In the genomic region with DNA sequence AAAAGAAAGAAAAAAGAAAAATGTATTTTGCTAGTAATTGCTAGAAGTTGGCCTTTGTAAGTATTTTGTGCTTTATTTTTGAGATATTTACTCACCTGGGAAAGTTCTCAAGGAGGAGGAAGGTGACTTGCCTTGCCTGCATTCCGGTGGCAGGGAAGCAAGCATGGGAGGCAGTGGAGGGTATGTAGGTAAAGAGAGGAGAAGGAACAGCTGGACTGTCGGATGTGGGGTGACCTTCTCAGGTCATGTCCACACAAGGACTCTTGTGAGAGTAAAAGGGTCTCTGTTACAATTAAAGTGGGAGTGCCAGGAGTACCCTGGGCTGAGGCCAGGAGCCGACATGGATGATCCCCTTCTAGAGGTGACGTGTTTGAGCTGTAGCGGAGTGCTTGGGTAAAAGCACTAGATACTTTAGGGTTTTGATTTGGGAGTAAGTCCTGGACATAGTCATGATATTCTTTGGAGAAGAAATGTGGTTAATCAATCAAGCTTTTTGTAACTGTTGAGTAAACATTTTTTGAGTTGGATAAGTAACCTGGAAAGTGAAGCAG, we compare ENCODE assay signal across 18 cellular contexts. TPM values are rescaled to one million over a fixed set of nuclear protein-coding genes. Genes with fewer than 3 reads are reported as not detected.
DNase-seq lines count a peak whose midpoint lies in the region; ATAC-seq, FAIRE-seq and TF ChIP-seq lines count a peak whose summit lies in the region.
"Had no signal": no experiment of that assay in that cellular context is flagged by ENCODE, and none has a peak within 500 bp of the region (broad histone marks: within the 10 kb centered on the region; RNA-seq: fewer than 3 reads in every experiment).

No MANE protein-coding gene starts in this region.

- ATAC-seq in right cardiac atrium (no peak), GM21576 (IDR thresholded peaks at IDR 0.05; ENCODE audit: unreplicated experiment) (no peak), HG02938 (IDR thresholded peaks at IDR 0.05; ENCODE audit: unreplicated experiment) (no peak)
- ATAC-seq: HepG2, T-cell had no signal

- DNase-seq in cardiac muscle cell (ENCODE audit: low read depth in 1 of 2, low spot score in 1 of 2) (no peak), right cardiac atrium (no peak), H1 (ENCODE audit: low read depth in 1 of 2, low spot score in 2 of 2) (no peak), osteoblast (ENCODE audit: insufficient read length, low spot score, missing footprints) (no peak), uterus (no peak), mucosa of gallbladder (ENCODE audit: low spot score) (no peak)
- DNase-seq: activated CD4-positive, CD25-positive, alpha-beta regulatory T cell; activated effector memory CD4-positive, alpha-beta T cell treated with anti-CD3 and anti-CD28 coated beads, Interleukin-2, amount 50 U/mL, for 16 hours; NCI-H526; PC-9; stimulated activated CD4-positive, alpha-beta T cell treated with anti-CD3 and anti-CD28 coated beads, Interleukin-1b, Interleukin-23, amount 100 ng/mL, for 48 hours; T-cell had no signal

- H3K18ac ChIP-seq in H1 (ENCODE audit: extremely low read depth, low read length): no peak overlapping the region

- H3K27me3 ChIP-seq in cardiac muscle cell: no peaks in the 10 kb centered on the region
- H3K27me3 ChIP-seq in right cardiac atrium (ENCODE audit: control insufficient read depth, insufficient read depth): no peaks in the 10 kb centered on the region
- no peaks in the 10 kb centered on the region for H3K27me3 ChIP-seq in H1 (replicated peaks in 1 of 4; ENCODE audit: control insufficient read depth in 3 of 4, extremely low read depth in 1 of 4, insufficient read depth in 3 of 4, low read length in 3 of 4)
- no peaks in the 10 kb centered on the region for H3K27me3 ChIP-seq in osteoblast (ENCODE audit: insufficient read depth, low read length)
- no peaks in the 10 kb centered on the region for H3K27me3 ChIP-seq in uterus
- H3K27me3 ChIP-seq: right atrium auricular region, tibial nerve had no signal

- H2BK120ac ChIP-seq in H1 (replicated peaks; ENCODE audit: low read depth, low read length): no peak overlapping the region

- H3K4me1 ChIP-seq in cardiac muscle cell (ENCODE audit: low read depth) (peaks cover 7% of the 10 kb centered on the region), right cardiac atrium (ENCODE audit: control insufficient read depth, insufficient read depth, low read length) (peaks cover 11% of the 10 kb centered on the region), H1 (replicated peaks in 1 of 4; ENCODE audit: control insufficient read depth in 3 of 4, insufficient read depth in 4 of 4, low read length in 3 of 4) (peaks cover 0 to 6% (median under 1%) of the 10 kb centered on the region in 4 experiments; a peak in 2 of 7 replicates), osteoblast (ENCODE audit: insufficient read depth, low read length) (peaks cover 20% of the 10 kb centered on the region), uterus (peaks cover 5 to 6% of the 10 kb centered on the region in 2 donors)

- peaks cover 13% of the 10 kb centered on the region for H3K79me1 ChIP-seq in H1 (ENCODE audit: low read depth, low read length)

- 0 out of 2 replicates have a peak overlapping the region, but pooled peaks have one; percentile 44 for H2BK5ac ChIP-seq in H1 (ENCODE audit: low read depth, low read length)

- no peak overlapping the region for H2AK5ac ChIP-seq in H1 (ENCODE audit: low read depth, low read length)

- TF ChIP-seq POLR2A in H1 (IDR thresholded peaks at IDR 0.05; ENCODE audit: control extremely low read depth in 1 of 2, low read depth in 2 of 2, low read length in 2 of 2) (no peak), uterus (IDR thresholded peaks at IDR 0.05) (no peak)

- no peak overlapping the region for H3K23ac ChIP-seq in H1 (ENCODE audit: insufficient read length)

- no peak overlapping the region for H3K9ac ChIP-seq in H1 (replicated peaks in 1 of 4; ENCODE audit: extremely low read depth in 1 of 4, low read depth in 3 of 4, low read length in 3 of 4)

- H3K14ac ChIP-seq in H1 (ENCODE audit: insufficient read length): no peak overlapping the region

- H2AFZ ChIP-seq in H1 (ENCODE audit: low read length) (no peak overlapping the region), osteoblast (ENCODE audit: low read length) (no peak overlapping the region)
- H2AFZ ChIP-seq: PC-9 had no signal

- H3K23me2 ChIP-seq in H1 (ENCODE audit: low read depth, low read length): no peaks in the 10 kb centered on the region

- H3K4ac ChIP-seq in H1 (replicated peaks; ENCODE audit: insufficient read length, low read depth, low read length): no peak overlapping the region

- TF ChIP-seq RAD21 in H1 (IDR thresholded peaks at IDR 0.05 in 1 of 2, conservative IDR thresholded peaks at IDR 0.05 in 1 of 2; ENCODE audit: low read depth in 2 of 2, low read length in 2 of 2): no peak

- intact Hi-C loops in right cardiac atrium (cut with DNase I): no loop called here
- intact Hi-C loops in uterus (cut with DNase I; ENCODE audit: low total_unique reads): no loop called here

- H4K20me1 ChIP-seq in H1 (replicated peaks in 1 of 2; ENCODE audit: control insufficient read depth in 1 of 2, insufficient read depth in 2 of 2, low read length in 2 of 2) (peaks cover 5 to 13% of the 10 kb centered on the region in 2 experiments), osteoblast (ENCODE audit: insufficient read depth, low read length) (peaks cover 20% of the 10 kb centered on the region)

- no peak overlapping the region for H2BK15ac ChIP-seq in H1 (ENCODE audit: low read length)

- no peak for TF ChIP-seq EP300 in H1 (IDR thresholded peaks at IDR 0.05; ENCODE audit: borderline replicate concordance in 1 of 2, low read depth in 2 of 2, low read length in 2 of 2)

- POLR2A ChIA-PET in H1 (lab: Charles Lee; ENCODE audit: partially characterized antibody): interaction anchor here (1.9 kb wide), 1 partner anchor 24 kb away, joined by 7 read pairs; no protein-coding TSS in a partner anchor

- no peaks in the 10 kb centered on the region for H3K36me3 ChIP-seq in cardiac muscle cell
- H3K36me3 ChIP-seq in H1 (ENCODE audit: control insufficient read depth in 2 of 4, insufficient read depth in 4 of 4, low read length in 3 of 4): no peaks in the 10 kb centered on the region
- no peaks in the 10 kb centered on the region for H3K36me3 ChIP-seq in osteoblast (ENCODE audit: insufficient read depth, low read length)
- H3K36me3 ChIP-seq in uterus: no peaks in the 10 kb centered on the region
- H3K36me3 ChIP-seq: right atrium auricular region had no signal

- WGBS in right cardiac atrium: 66% methylated on average over 5 of the region's 5 CpGs
- WGBS in H1 (ENCODE audit: extremely low coverage in 1 of 2, insufficient coverage in 1 of 2, insufficient read length in 1 of 2, insufficient replicate concordance in 2 of 2, low coverage in 1 of 2, low lambda C conversion rate in 2 of 2, missing lambda C conversion rate in 1 of 2), 2 experiments: 91% methylated on average over 5 of the region's 5 CpGs; no CpG with 5 or more reads in 1 of the 2 experiments

- no peak overlapping the region for H3K56ac ChIP-seq in H1 (replicated peaks; ENCODE audit: insufficient read length, low read depth, low read length)

- peak overlapping the region; percentile 48 for H3K27ac ChIP-seq in cardiac muscle cell
- no peak overlapping the region for H3K27ac ChIP-seq in right cardiac atrium (ENCODE audit: low read length)
- no peak overlapping the region for H3K27ac ChIP-seq in H1 (ENCODE audit: low read depth, low read length)
- peak overlapping the region; percentile 62 for H3K27ac ChIP-seq in osteoblast (ENCODE audit: low read depth, low read length)
- H3K27ac ChIP-seq in uterus: peak overlapping the region; percentile 56 to 85
- H3K27ac ChIP-seq: PC-9 had no signal

- TF ChIP-seq CTCF in cardiac muscle cell (IDR thresholded peaks at IDR 0.05; ENCODE audit: low read depth, low read length): no peak
- no peak for TF ChIP-seq CTCF in H1 (IDR thresholded peaks at IDR 0.05; ENCODE audit: control extremely low read depth in 1 of 3, insufficient read depth in 1 of 3, low read depth in 1 of 3, low read length in 3 of 3)
- no peak for TF ChIP-seq CTCF in osteoblast (IDR thresholded peaks at IDR 0.05; ENCODE audit: extremely low read depth, low read depth, low read length)
- TF ChIP-seq CTCF in uterus (IDR thresholded peaks at IDR 0.05): no peak

- H3K9me3 ChIP-seq in cardiac muscle cell (ENCODE audit: low read depth): no peaks in the 10 kb centered on the region
- no peaks in the 10 kb centered on the region for H3K9me3 ChIP-seq in right cardiac atrium (ENCODE audit: control insufficient read depth, low read length)
- H3K9me3 ChIP-seq in H1 (ENCODE audit: insufficient read depth in 2 of 2, low read depth in 1 of 2, low read length in 1 of 2): no peaks in the 10 kb centered on the region
- H3K9me3 ChIP-seq in osteoblast (ENCODE audit: low read depth, low read length): no peaks in the 10 kb centered on the region
- no peaks in the 10 kb centered on the region for H3K9me3 ChIP-seq in uterus
- H3K9me3 ChIP-seq: right atrium auricular region, tibial nerve had no signal

- no peak overlapping the region for H3K4me2 ChIP-seq in H1 (ENCODE audit: insufficient read depth in 1 of 2, low read depth in 2 of 2, low read length in 2 of 2)
- peak overlapping the region; percentile 4 for H3K4me2 ChIP-seq in osteoblast (ENCODE audit: insufficient read depth, low read length)
- H3K4me2 ChIP-seq: PC-9 had no signal

- H3K79me2 ChIP-seq in H1 (ENCODE audit: control insufficient read depth in 1 of 2, insufficient read depth in 2 of 2, low read length in 2 of 2): peaks cover 0 to 68% of the 10 kb centered on the region in 2 experiments
- H3K79me2 ChIP-seq in osteoblast (ENCODE audit: insufficient read depth, low read length): peaks cover 65% of the 10 kb centered on the region

- H4K5ac ChIP-seq in H1 (ENCODE audit: insufficient read length, low read depth, low read length): no peak overlapping the region

- no peak for FAIRE-seq in H1 (lab: Jason Lieb, UNC)
- FAIRE-seq: HepG2 had no signal

- H2BK12ac ChIP-seq in H1 (ENCODE audit: low read depth, low read length): no peak overlapping the region

- no peak overlapping the region for H4K91ac ChIP-seq in H1 (replicated peaks; ENCODE audit: insufficient read length, low read length)

- no peak overlapping the region for H4K8ac ChIP-seq in H1 (ENCODE audit: extremely low read depth, insufficient read depth, low read length)

- CTCF ChIA-PET in H1 (lab: Charles Lee; ENCODE audit: partially characterized antibody): interaction anchor here (0.6 to 2.6 kb wide), 3 partner anchors 11 to 27 kb away, joined by 3 to 11 read pairs (median 3); no protein-coding TSS in a partner anchor

- H3K4me3 ChIP-seq in cardiac muscle cell: no peak overlapping the region
- H3K4me3 ChIP-seq in right cardiac atrium (ENCODE audit: low read length): no peak overlapping the region
- no peak overlapping the region for H3K4me3 ChIP-seq in H1 (ENCODE audit: extremely low read depth in 1 of 4, insufficient read depth in 2 of 4, low read depth in 3 of 4, low read length in 4 of 4)
- H3K4me3 ChIP-seq in osteoblast (ENCODE audit: insufficient read depth, low read length): no peak overlapping the region
- H3K4me3 ChIP-seq in uterus: no peak overlapping the region
- H3K4me3 ChIP-seq: lung, PC-9, right atrium auricular region, tibial nerve had no signal

- H2BK20ac ChIP-seq in H1 (ENCODE audit: low read length): no peak overlapping the region

RNA-seq across cellular contexts. Expression of gene UBE4B, which starts 25.1 kb away (rescaled TPM):
- 45.4 and 72.0 TPM in 2 replicates for total RNA-seq in cardiac muscle cell
- polyA plus RNA-seq in cardiac muscle cell: 34.1 and 51.8 TPM in 2 replicates
- total RNA-seq in right cardiac atrium: 10 to 100 TPM; 53.8 to 90.5 (median 65.3) TPM
- polyA plus RNA-seq in right cardiac atrium: 24.1 TPM
- 90.1 and 91.0 TPM in 2 replicates for total RNA-seq in H1 (2021; fragmentation: NEBNext Ultra II Directional; extraction: Animal tissue kit (Norgen Biotek cat#: 25700))
- polyA plus RNA-seq in H1 (2011; rRNA removed): 24.5 and 34.0 TPM in 2 replicates
- 30.7 TPM for polyA plus RNA-seq in H1 (2011; cell fraction: cytosol; rRNA removed)
- polyA plus RNA-seq in H1 (2011; cell fraction: nucleus; rRNA removed): 40.2 TPM
- polyA plus RNA-seq in H1 (2012, experiment 1 of 2): 67.8 to 75.9 TPM (median 72.0 TPM) in 4 replicates
- 8.5 TPM for polyA plus RNA-seq in H1 (2012, experiment 2 of 2)
- polyA plus RNA-seq in H1 (2013, experiment 1 of 2): 54.5 TPM
- polyA plus RNA-seq in H1 (2013, experiment 2 of 2): 47.3 TPM
- 45.7 and 65.2 TPM in 2 replicates for polyA minus RNA-seq in H1 (2011; rRNA and poly(A)+ RNA removed)
- 47.5 TPM for polyA minus RNA-seq in H1 (2011; cell fraction: cytosol; rRNA and poly(A)+ RNA removed)
- 37.2 TPM for polyA minus RNA-seq in H1 (2011; cell fraction: nucleus; rRNA and poly(A)+ RNA removed)
- total RNA-seq in osteoblast: 73.1 and 76.6 TPM in 2 replicates
- 10 to 100 TPM; 15.4 to 54.2 (median 30.4) TPM for total RNA-seq in uterus
- 40.6 TPM for total RNA-seq in mucosa of gallbladder

Comparison
In these comparisons a context has a peak if more than half of its experiments do, and no peak if none do; other contexts are left out.
1. H3K27ac ChIP-seq: peak in cardiac muscle cell (single experiment), osteoblast (single experiment) and uterus (2 of 2); none in right cardiac atrium (single experiment) and H1 (single experiment).